Comparison of ENCODE assay signal across 14 cellular contexts in the genomic region with DNA sequence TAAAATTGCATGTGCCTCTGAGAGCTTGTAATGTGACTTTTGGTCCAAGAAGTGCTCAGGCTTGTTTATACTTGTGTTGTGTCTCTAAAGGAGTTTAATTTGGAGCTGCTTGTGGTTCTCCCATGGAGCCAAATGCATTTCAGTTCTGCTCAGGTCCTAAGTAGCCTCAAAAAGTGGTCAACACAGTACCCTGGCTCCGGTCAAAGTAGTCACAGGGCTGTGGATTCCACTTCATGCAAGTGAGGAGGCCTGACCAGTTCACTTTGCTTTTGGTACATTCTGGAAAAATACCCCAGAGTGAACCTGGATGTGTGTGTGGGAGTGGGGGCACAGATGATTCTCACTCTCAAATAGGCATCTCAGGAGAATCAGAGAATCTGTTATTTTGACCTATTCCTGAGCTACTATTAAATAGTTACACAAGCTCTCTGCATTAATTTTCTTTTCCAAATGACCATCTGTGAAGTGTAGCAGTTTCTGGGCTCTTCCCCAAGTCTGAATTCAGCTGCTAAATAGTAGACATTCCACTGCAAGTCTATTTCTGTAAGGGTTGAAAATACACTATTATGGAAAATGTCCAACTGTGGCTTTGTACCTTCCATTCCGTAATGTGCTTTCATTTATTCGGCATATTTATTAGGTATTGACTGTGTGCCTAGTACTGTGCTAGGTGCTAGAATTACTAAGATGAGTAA. TPM values are rescaled to one million over a fixed set of nuclear protein-coding genes. Genes with fewer than 3 reads are reported as not detected.
DNase-seq lines count a peak whose midpoint lies in the region; ATAC-seq, FAIRE-seq and TF ChIP-seq lines count a peak whose summit lies in the region.
"Had no signal": no experiment of that assay in that cellular context is flagged by ENCODE, and none has a peak within 500 bp of the region (broad histone marks: within the 10 kb centered on the region; RNA-seq: fewer than 3 reads in every experiment).

No MANE protein-coding gene starts in this region.

- POLR2A ChIA-PET in SK-N-SH (lab: Yijun Ruan, JAX) = no interaction called here

- WGBS in SK-N-SH (ENCODE audit: low lambda C conversion rate) = 92% methylated on average over 3 of the region's 3 CpGs

- no peaks in the 10 kb centered on the region for H3F3A ChIP-seq in SK-N-SH (replicated peaks; ENCODE audit: insufficient read depth)

- TF ChIP-seq POLR2A in GM12892 (IDR thresholded peaks at IDR 0.05; ENCODE audit: low read depth, low read length) = no peak

- no peak overlapping the region for H3K9ac ChIP-seq in SK-N-SH

- TF ChIP-seq RAD21 in SK-N-SH (IDR thresholded peaks at IDR 0.05; ENCODE audit: low read length) = no peak

- H3K27me3 ChIP-seq in SK-N-SH (ENCODE audit: insufficient read depth) (no peaks in the 10 kb centered on the region), neutrophil (no peaks in the 10 kb centered on the region)

- TF ChIP-seq EP300 in SK-N-SH (IDR thresholded peaks at IDR 0.05; ENCODE audit: borderline replicate concordance in 1 of 2, low read depth in 1 of 2, low read length in 1 of 2) = no peak

- H2AFZ ChIP-seq in SK-N-SH (ENCODE audit: low read depth) = no peak overlapping the region

- no peak for FAIRE-seq in GM12892 (lab: Jason Lieb, UNC)
- FAIRE-seq: bronchial epithelial cell, GM18507 had no signal

- H3K4me3 ChIP-seq in SK-N-SH (ENCODE audit: low read depth in 2 of 2, low read length in 1 of 2) (no peak overlapping the region), fibroblast of villous mesenchyme (ENCODE audit: low read depth, low read length) (no peak overlapping the region), neutrophil (ENCODE audit: low read depth in 1 of 2, low read length in 1 of 2) (no peak overlapping the region)
- H3K4me3 ChIP-seq: skin epidermis had no signal

- H3K4me1 ChIP-seq in SK-N-SH (ENCODE audit: control insufficient read depth in 1 of 2, insufficient read depth in 2 of 2, low read depth in 1 of 2, low read length in 1 of 2) (peaks cover 0 to 11% of the 10 kb centered on the region in 2 experiments; a peak in 2 of 4 replicates), neutrophil (ENCODE audit: control insufficient read depth in 1 of 2, insufficient read depth in 1 of 2, low read depth in 1 of 2, low read length in 1 of 2) (peaks cover 10 to 14% of the 10 kb centered on the region in 2 experiments)

- peak; percentile 78 for ATAC-seq in SK-N-SH treated with all-trans-retinoic acid at 6 μM for 48 hours
- no peak for ATAC-seq in HG03460 (IDR thresholded peaks at IDR 0.05; ENCODE audit: unreplicated experiment)

- no peaks in the 10 kb centered on the region for H3K79me2 ChIP-seq in SK-N-SH (ENCODE audit: insufficient read depth)

- peaks cover 54 to 63% of the 10 kb centered on the region in 2 experiments for H3K36me3 ChIP-seq in SK-N-SH (replicated peaks in 1 of 2; ENCODE audit: control insufficient read depth in 1 of 2, insufficient read depth in 2 of 2, low read length in 1 of 2)
- H3K36me3 ChIP-seq in neutrophil = peaks cover 91% of the 10 kb centered on the region

- no peak overlapping the region for H3K4me2 ChIP-seq in SK-N-SH

- no peaks in the 10 kb centered on the region for H3K9me3 ChIP-seq in SK-N-SH
- no peaks in the 10 kb centered on the region for H3K9me3 ChIP-seq in neutrophil

- TF ChIP-seq CTCF in SK-N-SH (IDR thresholded peaks at IDR 0.05) (no peak), fibroblast of villous mesenchyme (IDR thresholded peaks at IDR 0.05; ENCODE audit: insufficient read depth, low read depth, low read length) (no peak), neutrophil (IDR thresholded peaks at IDR 0.05) (no peak)

- DNase-seq in SK-N-SH (no peak), fibroblast of villous mesenchyme (ENCODE audit: low read depth) (peak; percentile 68), GM12892 (ENCODE audit: insufficient read length) (no peak), NCI-H2029 (lab: John Stamatoyannopoulos, UW) (no peak)
- DNase-seq in stimulated activated CD4-positive, alpha-beta T cell treated with anti-CD3 and anti-CD28 coated beads, Interleukin-15, amount 100 ng/mL, for 24 hours = no peak
- DNase-seq: DMS79 treated with DMSO at 0.1 percent for 48 hours, mammary epithelial cell, NCI-H524 treated with DMSO at 0.1 percent for 48 hours had no signal

- no peaks in the 10 kb centered on the region for H4K20me1 ChIP-seq in SK-N-SH (ENCODE audit: insufficient read depth)

- H3K27ac ChIP-seq in SK-N-SH (ENCODE audit: low read depth in 2 of 2, low read length in 1 of 2) (peak overlapping the region in 1 of 2 experiments; percentile 69; a peak in 1 of 4 replicates), neutrophil (peak overlapping the region; percentile 12)

- H3K9me2 ChIP-seq in SK-N-SH = no peaks in the 10 kb centered on the region

- CTCF ChIA-PET in SK-N-SH (lab: Yijun Ruan, JAX) = interaction anchor here (0.7 to 1.5 kb wide), 2 partner anchors 32 to 136 kb away, joined by 3 to 10 read pairs; a partner anchor contains a TSS

TF ChIP-seq in SK-N-SH treated with all-trans-retinoic acid at 6 μM for 48 hours, 23 proteins besides CTCF, POLR2A, EP300 and RAD21 (continues in another document):
- no peak for TF ChIP-seq TCF4 (CRISPR knock-in tag; IDR thresholded peaks at IDR 0.05; ENCODE audit: borderline replicate concordance)
- no peak for TF ChIP-seq ZNF8 (CRISPR knock-in tag; IDR thresholded peaks at IDR 0.05)
- no peak for TF ChIP-seq ZFP3 (CRISPR knock-in tag; IDR thresholded peaks at IDR 0.05)
- TF ChIP-seq ZFP30 (CRISPR knock-in tag; IDR thresholded peaks at IDR 0.05) = no peak
- TF ChIP-seq, protein P1, sequence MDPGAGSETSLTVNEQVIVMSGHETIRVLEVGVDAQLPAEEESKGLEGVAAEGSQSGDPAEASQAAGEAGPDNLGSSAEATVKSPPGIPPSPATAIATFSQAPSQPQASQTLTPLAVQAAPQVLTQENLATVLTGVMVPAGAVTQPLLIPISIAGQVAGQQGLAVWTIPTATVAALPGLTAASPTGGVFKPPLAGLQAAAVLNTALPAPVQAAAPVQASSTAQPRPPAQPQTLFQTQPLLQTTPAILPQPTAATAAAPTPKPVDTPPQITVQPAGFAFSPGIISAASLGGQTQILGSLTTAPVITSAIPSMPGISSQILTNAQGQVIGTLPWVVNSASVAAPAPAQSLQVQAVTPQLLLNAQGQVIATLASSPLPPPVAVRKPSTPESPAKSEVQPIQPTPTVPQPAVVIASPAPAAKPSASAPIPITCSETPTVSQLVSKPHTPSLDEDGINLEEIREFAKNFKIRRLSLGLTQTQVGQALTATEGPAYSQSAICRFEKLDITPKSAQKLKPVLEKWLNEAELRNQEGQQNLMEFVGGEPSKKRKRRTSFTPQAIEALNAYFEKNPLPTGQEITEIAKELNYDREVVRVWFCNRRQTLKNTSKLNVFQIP (CRISPR knock-in tag; IDR thresholded peaks at IDR 0.05; ENCODE audit: borderline replicate concordance, low read depth) = no peak
- no peak for TF ChIP-seq ISL1 (CRISPR knock-in tag; IDR thresholded peaks at IDR 0.05)
- TF ChIP-seq ESRRG (CRISPR knock-in tag; IDR thresholded peaks at IDR 0.05) = no peak

TF ChIP-seq in SK-N-SH, 30 proteins besides CTCF, POLR2A, EP300 and RAD21:
- no peak for TF ChIP-seq RXRA (IDR thresholded peaks at IDR 0.05; ENCODE audit: borderline replicate concordance, low read depth)
- TF ChIP-seq TEAD4 (IDR thresholded peaks at IDR 0.05; ENCODE audit: borderline replicate concordance, insufficient read depth) = no peak
- TF ChIP-seq, protein P2, sequence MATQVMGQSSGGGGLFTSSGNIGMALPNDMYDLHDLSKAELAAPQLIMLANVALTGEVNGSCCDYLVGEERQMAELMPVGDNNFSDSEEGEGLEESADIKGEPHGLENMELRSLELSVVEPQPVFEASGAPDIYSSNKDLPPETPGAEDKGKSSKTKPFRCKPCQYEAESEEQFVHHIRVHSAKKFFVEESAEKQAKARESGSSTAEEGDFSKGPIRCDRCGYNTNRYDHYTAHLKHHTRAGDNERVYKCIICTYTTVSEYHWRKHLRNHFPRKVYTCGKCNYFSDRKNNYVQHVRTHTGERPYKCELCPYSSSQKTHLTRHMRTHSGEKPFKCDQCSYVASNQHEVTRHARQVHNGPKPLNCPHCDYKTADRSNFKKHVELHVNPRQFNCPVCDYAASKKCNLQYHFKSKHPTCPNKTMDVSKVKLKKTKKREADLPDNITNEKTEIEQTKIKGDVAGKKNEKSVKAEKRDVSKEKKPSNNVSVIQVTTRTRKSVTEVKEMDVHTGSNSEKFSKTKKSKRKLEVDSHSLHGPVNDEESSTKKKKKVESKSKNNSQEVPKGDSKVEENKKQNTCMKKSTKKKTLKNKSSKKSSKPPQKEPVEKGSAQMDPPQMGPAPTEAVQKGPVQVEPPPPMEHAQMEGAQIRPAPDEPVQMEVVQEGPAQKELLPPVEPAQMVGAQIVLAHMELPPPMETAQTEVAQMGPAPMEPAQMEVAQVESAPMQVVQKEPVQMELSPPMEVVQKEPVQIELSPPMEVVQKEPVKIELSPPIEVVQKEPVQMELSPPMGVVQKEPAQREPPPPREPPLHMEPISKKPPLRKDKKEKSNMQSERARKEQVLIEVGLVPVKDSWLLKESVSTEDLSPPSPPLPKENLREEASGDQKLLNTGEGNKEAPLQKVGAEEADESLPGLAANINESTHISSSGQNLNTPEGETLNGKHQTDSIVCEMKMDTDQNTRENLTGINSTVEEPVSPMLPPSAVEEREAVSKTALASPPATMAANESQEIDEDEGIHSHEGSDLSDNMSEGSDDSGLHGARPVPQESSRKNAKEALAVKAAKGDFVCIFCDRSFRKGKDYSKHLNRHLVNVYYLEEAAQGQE (IDR thresholded peaks at IDR 0.05; ENCODE audit: low read depth, low read length) = no peak

RNA-seq across cellular contexts. Expression of a gene that starts 31.7 kb away (rescaled TPM):
- polyA plus RNA-seq in SK-N-SH (2012; rRNA removed) = 7.8 and 9.5 TPM in 2 replicates
- polyA plus RNA-seq in SK-N-SH (2012; cell fraction: cytosol; rRNA removed) = 4.7 and 7.4 TPM in 2 replicates
- 12.0 and 12.5 TPM in 2 replicates for polyA plus RNA-seq in SK-N-SH (2012; cell fraction: nucleus; rRNA removed)
- total RNA-seq in fibroblast of villous mesenchyme = 16.4 TPM in 2 replicates
- 8.0 TPM for polyA plus RNA-seq in GM12892 (2012; ENCODE audit: missing spikeins)

RNA-seq across cellular contexts. Expression of a gene that starts 43.5 kb away (rescaled TPM):
- polyA plus RNA-seq in SK-N-SH (2012; rRNA removed) = 4.8 and 6.6 TPM in 2 replicates
- polyA plus RNA-seq in SK-N-SH (2012; cell fraction: cytosol; rRNA removed) = 4.3 and 5.1 TPM in 2 replicates
- polyA plus RNA-seq in SK-N-SH (2012; cell fraction: nucleus; rRNA removed) = 12.5 and 18.8 TPM in 2 replicates
- 13.8 and 16.1 TPM in 2 replicates for total RNA-seq in fibroblast of villous mesenchyme
- polyA plus RNA-seq in GM12892 (2012; ENCODE audit: missing spikeins) = 6.6 TPM
